ENCODE assay signal across 26 cellular contexts in genomic region chr2:224155896-224156295, GRCh38.
A peak's percentile ranks its signal among the peaks of the same experiment; 100 is the strongest.
DNase-seq lines count a peak whose midpoint lies in the region; ATAC-seq, FAIRE-seq and TF ChIP-seq lines count a peak whose summit lies in the region.
"Had no signal": no experiment of that assay in that cellular context is flagged by ENCODE, and none has a peak within 500 bp of the region (broad histone marks: within the 10 kb centered on the region; RNA-seq: fewer than 3 reads in every experiment).

No MANE protein-coding gene starts in this region.

- ATAC-seq in SK-N-SH treated with all-trans-retinoic acid at 6 μM for 48 hours, result peak; percentile 93
- no peak for ATAC-seq in pancreas
- no peak for ATAC-seq in T-helper 17 cell
- ATAC-seq: activated T-cell treated with anti-CD3 and anti-CD28 coated beads, Interleukin-2, amount 50 U/mL, for 72 hours had no signal

- 53 to 58% methylated on average over 3 of the region's 3 CpGs for WGBS in pancreas, 2 donors

- no peaks in the 10 kb centered on the region for H3K36me3 Mint-ChIP-seq in nephron (ENCODE audit: low read depth)
- peaks cover 3% of the 10 kb centered on the region for H3K36me3 Mint-ChIP-seq in T-helper 17 cell (ENCODE audit: low read depth)
- H3K36me3 Mint-ChIP-seq: activated CD4-positive, alpha-beta memory T cell treated with anti-CD3 and anti-CD28 coated beads for 36 hours had no signal

- H3K4me1 ChIP-seq in pancreas (no peaks in the 10 kb centered on the region), SJCRH30 (no peaks in the 10 kb centered on the region; the same call in 1 of the 2 replicates)
- H3K4me1 ChIP-seq: prostate gland had no signal

- no peaks in the 10 kb centered on the region for H3K9me3 ChIP-seq in pancreas
- H3K9me3 ChIP-seq in SJCRH30 (replicated peaks), result no peaks in the 10 kb centered on the region
- H3K9me3 ChIP-seq in T-helper 17 cell (ENCODE audit: control insufficient read depth, low read length, poor library complexity, severe bottlenecking), result no peaks in the 10 kb centered on the region
- H3K9me3 ChIP-seq: neutrophil, prostate gland had no signal

- H3K4me3 ChIP-seq in fibroblast of pulmonary artery (replicated peaks; ENCODE audit: low read depth, low read length) (no peak overlapping the region), pancreas (no peak overlapping the region), SJCRH30 (no peak overlapping the region)
- H3K4me3 ChIP-seq: dorsolateral prefrontal cortex, left ventricle myocardium inferior, prostate gland had no signal

- peak overlapping the region in 2 of 3 experiments; percentile 8 to 14 for H3K27ac Mint-ChIP-seq in nephron
- no peak overlapping the region for H3K27ac Mint-ChIP-seq in T-helper 17 cell
- H3K27ac Mint-ChIP-seq: activated CD4-positive, alpha-beta memory T cell treated with anti-CD3 and anti-CD28 coated beads for 36 hours; activated T-cell treated with anti-CD3 and anti-CD28 coated beads, Interleukin-2, amount 50 U/mL, for 72 hours had no signal

- H3K4me1 Mint-ChIP-seq in nephron, result peaks cover 30% of the 10 kb centered on the region
- H3K4me1 Mint-ChIP-seq in T-helper 17 cell, result no peaks in the 10 kb centered on the region

- H3K36me3 ChIP-seq in pancreas (no peaks in the 10 kb centered on the region), SJCRH30 (no peaks in the 10 kb centered on the region)
- H3K36me3 ChIP-seq: left ventricle myocardium inferior, neutrophil, prostate gland had no signal

- H3K27me3 Mint-ChIP-seq in nephron (ENCODE audit: low read depth), result no peaks in the 10 kb centered on the region
- peaks cover 7% of the 10 kb centered on the region for H3K27me3 Mint-ChIP-seq in T-helper 17 cell

- H3K27ac ChIP-seq in pancreas, result no peak overlapping the region
- H3K27ac ChIP-seq in SJCRH30, result no peak overlapping the region
- H3K27ac ChIP-seq: left ventricle myocardium inferior, neutrophil, prostate gland had no signal

- H3K27me3 ChIP-seq in pancreas, result no peaks in the 10 kb centered on the region
- no peaks in the 10 kb centered on the region for H3K27me3 ChIP-seq in SJCRH30
- H3K27me3 ChIP-seq: dorsolateral prefrontal cortex, neutrophil had no signal

- intact Hi-C loops in pancreas (cut with DNase I), result no loop called here

- peaks cover 5% of the 10 kb centered on the region for H3K9me3 Mint-ChIP-seq in nephron
- H3K9me3 Mint-ChIP-seq: activated CD4-positive, alpha-beta memory T cell treated with anti-CD3 and anti-CD28 coated beads for 36 hours; activated T-cell treated with anti-CD3 and anti-CD28 coated beads, Interleukin-2, amount 50 U/mL, for 72 hours had no signal

- H3K4me3 Mint-ChIP-seq in nephron, result no peak overlapping the region
- H3K4me3 Mint-ChIP-seq in T-helper 17 cell, result no peak overlapping the region
- H3K4me3 Mint-ChIP-seq: activated CD4-positive, alpha-beta memory T cell treated with anti-CD3 and anti-CD28 coated beads for 36 hours; activated T-cell treated with anti-CD3 and anti-CD28 coated beads, Interleukin-2, amount 50 U/mL, for 72 hours had no signal

- no peak for FAIRE-seq in pancreas (lab: Jason Lieb, UNC)
- FAIRE-seq: HTR-8/SVneo, TTC549 had no signal

- TF ChIP-seq CTCF in fibroblast of pulmonary artery (IDR thresholded peaks at IDR 0.05; ENCODE audit: low read length, missing control alignments), result no peak
- TF ChIP-seq CTCF in nephron (IDR thresholded peaks at IDR 0.05; ENCODE audit: unreplicated experiment in 3 of 3), result no peak
- TF ChIP-seq CTCF in pancreas (IDR thresholded peaks at IDR 0.05), result no peak

- peak; percentile 29 for DNase-seq in GM03348 (ENCODE audit: low spot score)
- DNase-seq in fibroblast of pulmonary artery (ENCODE audit: low read depth), result peak; percentile 67
- no peak for DNase-seq in pancreas
- no peak for DNase-seq in SJCRH30
- no peak for DNase-seq in SIG-M5 treated with dmso at 0.1 percent for 504 hours (lab: John Stamatoyannopoulos, UW; ENCODE audit: unreplicated experiment)
- DNase-seq in T-helper 17 cell, result no peak
- DNase-seq: activated CD4-positive, alpha-beta memory T cell treated with anti-CD3 and anti-CD28 coated beads for 36 hours; activated T-cell treated with anti-CD3 and anti-CD28 coated beads, Interleukin-2, amount 50 U/mL, for 72 hours; C1 segment of cervical spinal cord; COR-L47; DMS53; GDM1; KBM-7; left ventricle myocardium inferior; NCI-H1105; NCI-H187; NCI-H510A; stimulated activated CD4-positive, alpha-beta T cell treated with anti-CD3 and anti-CD28 coated beads, Interleukin-15, amount 100 ng/mL, for 24 hours; stimulated activated CD4-positive, alpha-beta T cell treated with anti-CD3 and anti-CD28 coated beads, Interleukin-4, amount 100 ng/mL, for 4 hours had no signal

TF ChIP-seq in SK-N-SH treated with all-trans-retinoic acid at 6 μM for 48 hours, 23 proteins besides CTCF, POLR2A, EP300 and RAD21:
- TF ChIP-seq, protein P1, sequence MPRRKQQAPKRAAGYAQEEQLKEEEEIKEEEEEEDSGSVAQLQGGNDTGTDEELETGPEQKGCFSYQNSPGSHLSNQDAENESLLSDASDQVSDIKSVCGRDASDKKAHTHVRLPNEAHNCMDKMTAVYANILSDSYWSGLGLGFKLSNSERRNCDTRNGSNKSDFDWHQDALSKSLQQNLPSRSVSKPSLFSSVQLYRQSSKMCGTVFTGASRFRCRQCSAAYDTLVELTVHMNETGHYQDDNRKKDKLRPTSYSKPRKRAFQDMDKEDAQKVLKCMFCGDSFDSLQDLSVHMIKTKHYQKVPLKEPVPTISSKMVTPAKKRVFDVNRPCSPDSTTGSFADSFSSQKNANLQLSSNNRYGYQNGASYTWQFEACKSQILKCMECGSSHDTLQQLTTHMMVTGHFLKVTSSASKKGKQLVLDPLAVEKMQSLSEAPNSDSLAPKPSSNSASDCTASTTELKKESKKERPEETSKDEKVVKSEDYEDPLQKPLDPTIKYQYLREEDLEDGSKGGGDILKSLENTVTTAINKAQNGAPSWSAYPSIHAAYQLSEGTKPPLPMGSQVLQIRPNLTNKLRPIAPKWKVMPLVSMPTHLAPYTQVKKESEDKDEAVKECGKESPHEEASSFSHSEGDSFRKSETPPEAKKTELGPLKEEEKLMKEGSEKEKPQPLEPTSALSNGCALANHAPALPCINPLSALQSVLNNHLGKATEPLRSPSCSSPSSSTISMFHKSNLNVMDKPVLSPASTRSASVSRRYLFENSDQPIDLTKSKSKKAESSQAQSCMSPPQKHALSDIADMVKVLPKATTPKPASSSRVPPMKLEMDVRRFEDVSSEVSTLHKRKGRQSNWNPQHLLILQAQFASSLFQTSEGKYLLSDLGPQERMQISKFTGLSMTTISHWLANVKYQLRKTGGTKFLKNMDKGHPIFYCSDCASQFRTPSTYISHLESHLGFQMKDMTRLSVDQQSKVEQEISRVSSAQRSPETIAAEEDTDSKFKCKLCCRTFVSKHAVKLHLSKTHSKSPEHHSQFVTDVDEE (CRISPR knock-in tag; IDR thresholded peaks at IDR 0.05), result no peak
- TF ChIP-seq ZC3H10 (CRISPR knock-in tag; IDR thresholded peaks at IDR 0.05) (no peak), GLIS3 (CRISPR knock-in tag; IDR thresholded peaks at IDR 0.05) (no peak), ZNF8 (CRISPR knock-in tag; IDR thresholded peaks at IDR 0.05) (no peak), ZNF70 (CRISPR knock-in tag; IDR thresholded peaks at IDR 0.05) (no peak), BACH2 (CRISPR knock-in tag; IDR thresholded peaks at IDR 0.05; ENCODE audit: borderline replicate concordance) (no peak), TCF4 (CRISPR knock-in tag; IDR thresholded peaks at IDR 0.05; ENCODE audit: borderline replicate concordance) (no peak), SNAI2 (CRISPR knock-in tag; IDR thresholded peaks at IDR 0.05) (no peak), ESRRG (CRISPR knock-in tag; IDR thresholded peaks at IDR 0.05) (no peak), CSDC2 (CRISPR knock-in tag; IDR thresholded peaks at IDR 0.05) (no peak)
- TF ChIP-seq, protein P2, sequence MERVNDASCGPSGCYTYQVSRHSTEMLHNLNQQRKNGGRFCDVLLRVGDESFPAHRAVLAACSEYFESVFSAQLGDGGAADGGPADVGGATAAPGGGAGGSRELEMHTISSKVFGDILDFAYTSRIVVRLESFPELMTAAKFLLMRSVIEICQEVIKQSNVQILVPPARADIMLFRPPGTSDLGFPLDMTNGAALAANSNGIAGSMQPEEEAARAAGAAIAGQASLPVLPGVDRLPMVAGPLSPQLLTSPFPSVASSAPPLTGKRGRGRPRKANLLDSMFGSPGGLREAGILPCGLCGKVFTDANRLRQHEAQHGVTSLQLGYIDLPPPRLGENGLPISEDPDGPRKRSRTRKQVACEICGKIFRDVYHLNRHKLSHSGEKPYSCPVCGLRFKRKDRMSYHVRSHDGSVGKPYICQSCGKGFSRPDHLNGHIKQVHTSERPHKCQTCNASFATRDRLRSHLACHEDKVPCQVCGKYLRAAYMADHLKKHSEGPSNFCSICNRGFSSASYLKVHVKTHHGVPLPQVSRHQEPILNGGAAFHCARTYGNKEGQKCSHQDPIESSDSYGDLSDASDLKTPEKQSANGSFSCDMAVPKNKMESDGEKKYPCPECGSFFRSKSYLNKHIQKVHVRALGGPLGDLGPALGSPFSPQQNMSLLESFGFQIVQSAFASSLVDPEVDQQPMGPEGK (CRISPR knock-in tag; IDR thresholded peaks at IDR 0.05; ENCODE audit: borderline replicate concordance), result no peak
- TF ChIP-seq, protein P3, sequence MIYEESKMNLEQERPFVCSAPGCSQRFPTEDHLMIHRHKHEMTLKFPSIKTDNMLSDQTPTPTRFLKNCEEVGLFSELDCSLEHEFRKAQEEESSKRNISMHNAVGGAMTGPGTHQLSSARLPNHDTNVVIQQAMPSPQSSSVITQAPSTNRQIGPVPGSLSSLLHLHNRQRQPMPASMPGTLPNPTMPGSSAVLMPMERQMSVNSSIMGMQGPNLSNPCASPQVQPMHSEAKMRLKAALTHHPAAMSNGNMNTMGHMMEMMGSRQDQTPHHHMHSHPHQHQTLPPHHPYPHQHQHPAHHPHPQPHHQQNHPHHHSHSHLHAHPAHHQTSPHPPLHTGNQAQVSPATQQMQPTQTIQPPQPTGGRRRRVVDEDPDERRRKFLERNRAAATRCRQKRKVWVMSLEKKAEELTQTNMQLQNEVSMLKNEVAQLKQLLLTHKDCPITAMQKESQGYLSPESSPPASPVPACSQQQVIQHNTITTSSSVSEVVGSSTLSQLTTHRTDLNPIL (CRISPR knock-in tag; IDR thresholded peaks at IDR 0.05; ENCODE audit: low read depth), result no peak

Comparison
In these comparisons a context has a peak if more than half of its experiments do, and no peak if none do; other contexts are left out.
1. DNase-seq: peak in GM03348 (single experiment) and fibroblast of pulmonary artery (single experiment); none in pancreas (0 of 6), SJCRH30 (0 of 2), SIG-M5 treated with dmso at 0.1 percent for 504 hours (single experiment) and T-helper 17 cell (0 of 3).